Comparison of ENCODE assay signal across 8 cellular contexts in genomic region chr7:82605247-82605864, GRCh38.
A peak's percentile ranks its signal among the peaks of the same experiment; 100 is the strongest.
DNase-seq lines count a peak whose midpoint lies in the region; FAIRE-seq and TF ChIP-seq lines count a peak whose summit lies in the region.

No MANE protein-coding gene starts in this region.

- no peak overlapping the region for H3K27ac ChIP-seq in neutrophil

- no peaks in the 10 kb centered on the region for H3K36me3 ChIP-seq in neutrophil

- no peaks in the 10 kb centered on the region for H3K27me3 ChIP-seq in neutrophil

- TF ChIP-seq CTCF in GM13977 (IDR thresholded peaks at IDR 0.05; ENCODE audit: extremely low read depth, insufficient read depth, missing control alignments) (peak; percentile 82), neutrophil (IDR thresholded peaks at IDR 0.05) (peak; percentile 33)

- no peaks in the 10 kb centered on the region for H3K9me3 ChIP-seq in neutrophil

- in situ Hi-C loops in GM13977 (cut with MboI; ENCODE audit: low pct_unique_long_range_greater_than_20kb, low sequenced_read_pairs, unreplicated experiment): no loop called here

- FAIRE-seq in endometrium (lab: Jason Lieb, UNC): peak; percentile 51

- no peak overlapping the region for H3K4me3 ChIP-seq in neutrophil (ENCODE audit: low read depth in 1 of 2, low read length in 1 of 2)

- no peaks in the 10 kb centered on the region for H3K4me1 ChIP-seq in neutrophil (ENCODE audit: control insufficient read depth in 1 of 2, insufficient read depth in 1 of 2, low read depth in 1 of 2, low read length in 1 of 2)

- DNase-seq in AG20443 (ENCODE audit: low spot score) (peak; percentile 45), GM13977 (ENCODE audit: low spot score) (peak; percentile 28), Kasumi-1 (lab: John Stamatoyannopoulos, UW) (peak; percentile 63 to 83), OCI-M1 (lab: John Stamatoyannopoulos, UW) (peak; percentile 69)
- no peak for DNase-seq in activated CD4-positive, CD25-positive, alpha-beta regulatory T cell treated with anti-CD3 and anti-CD28 coated beads, Interleukin-2, amount 50 U/mL, for 72 hours
- DNase-seq in activated CD4-positive, alpha-beta T cell treated with anti-CD3 and anti-CD28 coated beads for 1 hour: no peak

Comparison
In these comparisons a context has a peak if more than half of its experiments do, and no peak if none do; other contexts are left out.
1. DNase-seq: peak in AG20443 (single experiment), GM13977 (single experiment), Kasumi-1 (2 of 2) and OCI-M1 (single experiment); none in activated CD4-positive, CD25-positive, alpha-beta regulatory T cell treated with anti-CD3 and anti-CD28 coated beads, Interleukin-2, amount 50 U/mL, for 72 hours (single experiment) and activated CD4-positive, alpha-beta T cell treated with anti-CD3 and anti-CD28 coated beads for 1 hour (single experiment).